8 cellular contexts compared by ENCODE assay signal in genomic region chr1:110619412-110620249, GRCh38. TPM values are rescaled to one million over a fixed set of nuclear protein-coding genes. Genes with fewer than 3 reads are reported as not detected.
DNase-seq lines count a peak whose midpoint lies in the region; TF ChIP-seq lines count a peak whose summit lies in the region.

No MANE protein-coding gene starts in this region.

- in situ Hi-C loops in GM23248 (cut with MboI): no loop called here

- peaks cover 23% of the 10 kb centered on the region for H3K27me3 Mint-ChIP-seq in neural progenitor cell (ENCODE audit: insufficient read depth, low read depth)

- H3K4me2 ChIP-seq in GM23248 (ENCODE audit: unreplicated experiment) (no peak overlapping the region), Karpas-422 (ENCODE audit: low read depth, low read length, poor library complexity, severe bottlenecking) (peak overlapping the region; percentile 41), neural progenitor cell (peak overlapping the region; percentile 74)

- peaks cover 10% of the 10 kb centered on the region for H3K4me1 Mint-ChIP-seq in neural progenitor cell

- H3K36me3 Mint-ChIP-seq in neural progenitor cell: no peaks in the 10 kb centered on the region

- H4K20me1 ChIP-seq in GM23248 (ENCODE audit: insufficient read depth) (no peaks in the 10 kb centered on the region), Karpas-422 (ENCODE audit: insufficient read depth, low read depth, low read length) (no peaks in the 10 kb centered on the region; the same call in 1 of the 2 replicates), neural progenitor cell (ENCODE audit: low read depth) (peaks cover 5% of the 10 kb centered on the region)

- H3K4me1 ChIP-seq in GM23248 (ENCODE audit: insufficient read depth) (no peaks in the 10 kb centered on the region), Karpas-422 (ENCODE audit: low read length) (peaks cover 7% of the 10 kb centered on the region), neural progenitor cell (peaks cover 5% of the 10 kb centered on the region), suprapubic skin (peaks cover 8% of the 10 kb centered on the region)

- no peaks in the 10 kb centered on the region for H3K9me2 ChIP-seq in GM23248 (ENCODE audit: insufficient read depth)
- H3K9me2 ChIP-seq in Karpas-422 (replicated peaks; ENCODE audit: insufficient read depth, low read length): no peaks in the 10 kb centered on the region

- no peak overlapping the region for H3K4me3 ChIP-seq in GM23248
- H3K4me3 ChIP-seq in Karpas-422 (ENCODE audit: low read length): peak overlapping the region; percentile 9; the same call in 1 of the 2 replicates
- H3K4me3 ChIP-seq in neural progenitor cell: peak overlapping the region; percentile 39
- peak overlapping the region; percentile 28 for H3K4me3 ChIP-seq in suprapubic skin

- H2AFZ ChIP-seq in GM23248: no peak overlapping the region
- H2AFZ ChIP-seq in Karpas-422 (ENCODE audit: low read length): no peak overlapping the region
- H2AFZ ChIP-seq in neural progenitor cell (replicated peaks): no peak overlapping the region

- WGBS in GM23248 (ENCODE audit: low coverage in 1 of 2, low lambda C conversion rate in 2 of 2, missing lambda C conversion rate in 2 of 2), 2 experiments: 6 to 7% methylated on average over 26 to 27 of the region's 27 CpGs
- WGBS in suprapubic skin: 8% methylated on average over 27 of the region's 27 CpGs

- H3K9ac ChIP-seq in GM23248 (no peak overlapping the region), Karpas-422 (ENCODE audit: low read length) (0 out of 2 replicates have a peak overlapping the region, but pooled peaks have one; percentile 10), neural progenitor cell (no peak overlapping the region)

- TF ChIP-seq POLR2A in suprapubic skin (IDR thresholded peaks at IDR 0.05): no peak

- TF ChIP-seq EP300 in suprapubic skin (IDR thresholded peaks at IDR 0.05): no peak

- H3F3A ChIP-seq in GM23248 (ENCODE audit: insufficient read depth) (no peaks in the 10 kb centered on the region), neural progenitor cell (ENCODE audit: low read depth) (no peaks in the 10 kb centered on the region)

- H3K36me3 ChIP-seq in GM23248 (ENCODE audit: low read depth) (no peaks in the 10 kb centered on the region), Karpas-422 (ENCODE audit: insufficient read depth, low read length) (no peaks in the 10 kb centered on the region), neural progenitor cell (no peaks in the 10 kb centered on the region), suprapubic skin (no peaks in the 10 kb centered on the region)

- no peak overlapping the region for H3K27ac Mint-ChIP-seq in neural progenitor cell

- H3K9me3 ChIP-seq in GM23248 (ENCODE audit: low read depth): no peaks in the 10 kb centered on the region
- H3K9me3 ChIP-seq in Karpas-422 (ENCODE audit: low read length): no peaks in the 10 kb centered on the region
- H3K9me3 ChIP-seq in neural progenitor cell (ENCODE audit: low read depth): no peaks in the 10 kb centered on the region
- no peaks in the 10 kb centered on the region for H3K9me3 ChIP-seq in suprapubic skin

- H3K4me3 Mint-ChIP-seq in neural progenitor cell: no peak overlapping the region

- TF ChIP-seq CTCF in neural progenitor cell (IDR thresholded peaks at IDR 0.05) (peak; percentile 100), suprapubic skin (IDR thresholded peaks at IDR 0.05) (peak; percentile 78 to 96)

- H3K27ac ChIP-seq in GM23248: no peak overlapping the region
- H3K27ac ChIP-seq in Karpas-422 (ENCODE audit: low read length): no peak overlapping the region
- no peak overlapping the region for H3K27ac ChIP-seq in neural progenitor cell
- no peak overlapping the region for H3K27ac ChIP-seq in suprapubic skin

- H3K27me3 ChIP-seq in GM23248 (replicated peaks; ENCODE audit: insufficient read depth): peaks cover 20% of the 10 kb centered on the region; the same call in 1 of the 2 replicates
- H3K27me3 ChIP-seq in Karpas-422 (ENCODE audit: low read length): no peaks in the 10 kb centered on the region
- peaks cover 88% of the 10 kb centered on the region for H3K27me3 ChIP-seq in neural progenitor cell
- peaks cover 49% of the 10 kb centered on the region for H3K27me3 ChIP-seq in suprapubic skin

- DNase-seq in ELF-1 (ENCODE audit: low read depth, low spot score) (peak; percentile 91), GM23248 (peak; percentile 87), Karpas-422 (peak; percentile 90), RPMI8226 (peak; percentile 88), fibroblast of the conjunctiva (ENCODE audit: low read depth) (peak; percentile 36), neural progenitor cell (ENCODE audit: low spot score) (peak; percentile 95), suprapubic skin (ENCODE audit: low spot score in 2 of 2) (peak; percentile 85 to 86)
- peak; percentile 88 for DNase-seq in activated T-helper 9 cell treated with anti-CD3 and anti-CD28 coated beads, Interleukin-2, amount 50 U/mL, for 16 hours (ENCODE audit: low read depth)

- no peaks in the 10 kb centered on the region for H3K9me3 Mint-ChIP-seq in neural progenitor cell

- no peaks in the 10 kb centered on the region for H3K79me2 ChIP-seq in GM23248 (ENCODE audit: insufficient read depth)
- H3K79me2 ChIP-seq in Karpas-422 (ENCODE audit: low read length): no peaks in the 10 kb centered on the region
- no peaks in the 10 kb centered on the region for H3K79me2 ChIP-seq in neural progenitor cell (ENCODE audit: low read depth)

RNA-seq across cellular contexts. Expression of gene KCNA2, which starts 13.5 kb away (rescaled TPM):
- total RNA-seq in GM23248 (2014; rRNA removed; shearing (Covaris generic)): not detected in 2 replicates
- not detected in 2 replicates for polyA plus RNA-seq in GM23248 (2016; fragmentation: Nextera tagmentation; extraction: Ambion mirVana)
- total RNA-seq in Karpas-422 (2014; rRNA removed; shearing (Covaris generic); ENCODE audit: low replicate concordance): not detected in 2 replicates
- 0.04 and 0.09 TPM in 2 replicates for total RNA-seq in neural progenitor cell (ENCODE audit: low replicate concordance)
- under 1 TPM; 0.34 to 0.97 (median 0.54) TPM for total RNA-seq in suprapubic skin

RNA-seq across cellular contexts. Expression of gene KCNA3, which starts 55.1 kb away (rescaled TPM):
- total RNA-seq in GM23248 (2014; rRNA removed; shearing (Covaris generic)): not detected in 2 replicates
- polyA plus RNA-seq in GM23248 (2016; fragmentation: Nextera tagmentation; extraction: Ambion mirVana): not detected in 2 replicates
- not detected in 2 replicates for total RNA-seq in Karpas-422 (2014; rRNA removed; shearing (Covaris generic); ENCODE audit: low replicate concordance)
- total RNA-seq in neural progenitor cell (ENCODE audit: low replicate concordance): 0.62 and 0.69 TPM in 2 replicates
- total RNA-seq in suprapubic skin: 1 to 10 TPM in 1 of 4 donors, under 1 TPM in 2, not detected in 1; 0.34 to 1.4 (median 0.80) TPM

Comparison
In these comparisons a context has a peak if more than half of its experiments do, and no peak if none do; other contexts are left out.
1. DNase-seq: peak in every context shown above with its lines; median percentile 95 in neural progenitor cell; 91 in ELF-1; 90 in Karpas-422; 88 in RPMI8226; 88 in activated T-helper 9 cell treated with anti-CD3 and anti-CD28 coated beads, Interleukin-2, amount 50 U/mL, for 16 hours; 87 in GM23248; 86 in suprapubic skin; 36 in fibroblast of the conjunctiva.